1 cellular context compared by ENCODE assay signal in the genomic region with DNA sequence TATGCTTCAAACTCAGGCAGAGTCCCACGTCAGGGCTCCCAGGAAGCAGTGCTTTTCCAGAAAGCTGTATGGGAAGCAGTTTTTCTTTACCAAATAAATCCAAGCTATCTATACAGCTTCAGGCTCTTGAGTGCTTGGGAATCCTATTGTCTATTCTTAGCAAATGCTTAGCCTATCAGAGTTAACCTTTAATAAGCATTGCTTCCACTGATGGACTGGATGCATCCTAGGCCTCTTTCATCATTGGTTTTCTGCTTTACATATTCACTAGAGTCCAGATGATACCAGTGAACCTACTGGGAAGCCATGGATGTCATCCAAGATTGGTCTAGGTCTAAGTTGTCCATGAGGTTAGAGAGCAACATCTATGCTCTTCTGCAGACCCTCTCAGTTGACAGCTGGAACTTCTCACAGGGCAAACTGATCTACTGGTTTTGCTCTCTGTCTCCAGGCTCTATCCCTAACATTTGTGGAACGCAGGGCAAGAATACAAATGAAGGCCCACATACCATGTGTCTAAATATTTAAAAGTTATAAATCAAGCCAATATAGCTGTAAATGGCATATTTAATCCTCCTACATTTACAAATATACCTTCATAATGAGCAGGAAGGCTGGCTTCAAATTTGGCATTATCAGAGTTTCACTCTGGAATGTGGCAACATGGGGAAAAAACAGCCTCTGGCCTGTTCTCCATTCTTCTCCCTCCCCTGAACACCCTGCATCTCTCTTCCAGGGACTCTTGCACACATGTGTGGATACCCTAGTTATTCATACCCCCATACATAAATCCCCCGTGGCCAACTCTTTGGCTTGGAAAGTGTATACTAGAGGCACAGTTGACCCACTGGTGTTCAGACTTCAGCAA.
TF ChIP-seq lines count a peak whose summit lies in the region.

No MANE protein-coding gene starts in this region.

TF ChIP-seq in IMR-90, 13 proteins besides CTCF, POLR2A, EP300 and RAD21:
- no peak for TF ChIP-seq USF2 (IDR thresholded peaks at IDR 0.05; ENCODE audit: low read depth, low read length)
- no peak for TF ChIP-seq BHLHE40 (IDR thresholded peaks at IDR 0.05; ENCODE audit: low read depth, low read length)
- TF ChIP-seq SMC3 (IDR thresholded peaks at IDR 0.05; ENCODE audit: low read depth, low read length), result no peak
- no peak for TF ChIP-seq RFX5 (IDR thresholded peaks at IDR 0.05; ENCODE audit: low read depth, low read length)
- TF ChIP-seq ELK1 (IDR thresholded peaks at IDR 0.05; ENCODE audit: borderline replicate concordance, low read depth, low read length), result no peak
- TF ChIP-seq CEBPB (IDR thresholded peaks at IDR 0.05; ENCODE audit: low read depth, low read length), result no peak
- TF ChIP-seq FOS (IDR thresholded peaks at IDR 0.05; ENCODE audit: low read depth, low read length), result no peak
- no peak for TF ChIP-seq RCOR1 (IDR thresholded peaks at IDR 0.05; ENCODE audit: insufficient replicate concordance, low read length)
- TF ChIP-seq MXI1 (IDR thresholded peaks at IDR 0.05; ENCODE audit: borderline replicate concordance, low read depth, low read length), result no peak
- TF ChIP-seq CHD1 (IDR thresholded peaks at IDR 0.05; ENCODE audit: low read depth, low read length), result no peak
- TF ChIP-seq MAFK (IDR thresholded peaks at IDR 0.05; ENCODE audit: low read depth, low read length), result no peak
- TF ChIP-seq MAZ (IDR thresholded peaks at IDR 0.05; ENCODE audit: borderline replicate concordance, low read depth, low read length), result no peak
